In genomic region chr22:36340621-36341020, GRCh38 we compare ENCODE assay signal across 11 cellular contexts. TPM values are rescaled to one million over a fixed set of nuclear protein-coding genes. Genes with fewer than 3 reads are reported as not detected.
A peak's percentile ranks its signal among the peaks of the same experiment; 100 is the strongest.
DNase-seq lines count a peak whose midpoint lies in the region; ATAC-seq lines count a peak whose summit lies in the region.
"Had no signal": no experiment of that assay in that cellular context is flagged by ENCODE, and none has a peak within 500 bp of the region (broad histone marks: within the 10 kb centered on the region; RNA-seq: fewer than 3 reads in every experiment).

No MANE protein-coding gene starts in this region.

- DNase-seq in activated T-cell treated with anti-CD3 and anti-CD28 coated beads, Interleukin-2, amount 50 U/mL, for 72 hours: no peak
- no peak for DNase-seq in activated T-cell treated with anti-CD3 and anti-CD28 coated beads for 4 hours
- DNase-seq in caudate nucleus (lab: John Stamatoyannopoulos, UW): no peak
- no peak for DNase-seq in memory B cell (ENCODE audit: low spot score in 2 of 2)
- DNase-seq in NCI-H187 treated with DMSO at 0.1 percent for 48 hours (lab: John Stamatoyannopoulos, UW): no peak
- DNase-seq: activated CD8-positive, alpha-beta memory T cell treated with anti-CD3 and anti-CD28 coated beads, Interleukin-2, amount 50 U/mL, for 48 hours; NCI-H1930; SIG-M5 had no signal

- peak overlapping the region; percentile 35 to 63 for H3K4me3 Mint-ChIP-seq in activated T-cell treated with anti-CD3 and anti-CD28 coated beads, Interleukin-2, amount 50 U/mL, for 72 hours
- no peak overlapping the region for H3K4me3 Mint-ChIP-seq in memory B cell

- H3K36me3 Mint-ChIP-seq in activated T-cell treated with anti-CD3 and anti-CD28 coated beads, Interleukin-2, amount 50 U/mL, for 72 hours (ENCODE audit: insufficient read depth in 2 of 2): peaks cover 12 to 44% of the 10 kb centered on the region in 2 donors
- peaks cover 29% of the 10 kb centered on the region for H3K36me3 Mint-ChIP-seq in memory B cell

- peaks cover 100% of the 10 kb centered on the region for H3K4me1 Mint-ChIP-seq in activated T-cell treated with anti-CD3 and anti-CD28 coated beads, Interleukin-2, amount 50 U/mL, for 72 hours (ENCODE audit: low read depth)
- peaks cover 31% of the 10 kb centered on the region for H3K4me1 Mint-ChIP-seq in memory B cell

- H3K27ac Mint-ChIP-seq in activated T-cell treated with anti-CD3 and anti-CD28 coated beads, Interleukin-2, amount 50 U/mL, for 72 hours: peak overlapping the region; percentile 85
- peak overlapping the region; percentile 64 for H3K27ac Mint-ChIP-seq in memory B cell

- no peaks in the 10 kb centered on the region for H3K9me3 Mint-ChIP-seq in activated T-cell treated with anti-CD3 and anti-CD28 coated beads, Interleukin-2, amount 50 U/mL, for 72 hours
- no peaks in the 10 kb centered on the region for H3K9me3 Mint-ChIP-seq in memory B cell

- H3K27me3 Mint-ChIP-seq in activated T-cell treated with anti-CD3 and anti-CD28 coated beads, Interleukin-2, amount 50 U/mL, for 72 hours (ENCODE audit: low read depth): no peaks in the 10 kb centered on the region
- H3K27me3 Mint-ChIP-seq in memory B cell: no peaks in the 10 kb centered on the region

- ATAC-seq in activated T-cell treated with anti-CD3 and anti-CD28 coated beads, Interleukin-2, amount 50 U/mL, for 72 hours (replicated peaks in 1 of 2): no peak
- ATAC-seq in memory B cell (ENCODE audit: low read depth) (no peak), GM18858 (IDR thresholded peaks at IDR 0.05; ENCODE audit: unreplicated experiment) (no peak), GM21786 (IDR thresholded peaks at IDR 0.05; ENCODE audit: unreplicated experiment) (no peak)

- peak overlapping the region; percentile 89 for H3K27ac ChIP-seq in caudate nucleus (ENCODE audit: low read depth, low read length)
- peak overlapping the region; percentile 95 for H3K27ac ChIP-seq in temporal lobe (ENCODE audit: low read depth, low read length)

RNA-seq across cellular contexts. Expression of gene MYH9, which starts 47.1 kb away (rescaled TPM):
- total RNA-seq in activated T-cell treated with anti-CD3 and anti-CD28 coated beads, Interleukin-2, amount 50 U/mL, for 72 hours: 100 to 1,000 TPM; 529 to 662 TPM
- total RNA-seq in temporal lobe: 31.0 TPM

Comparison
In these comparisons a context has a peak if more than half of its experiments do, and no peak if none do; other contexts are left out.
1. RNA of gene MYH9, which starts 47.1 kb away (total RNA-seq): 529 to 662 TPM in activated T-cell treated with anti-CD3 and anti-CD28 coated beads, Interleukin-2, amount 50 U/mL, for 72 hours; 31.0 TPM in temporal lobe (single experiment); every median in the first group is over 10 times any median in the second.